ENCODE assay signal across 12 cellular contexts in the genomic region with DNA sequence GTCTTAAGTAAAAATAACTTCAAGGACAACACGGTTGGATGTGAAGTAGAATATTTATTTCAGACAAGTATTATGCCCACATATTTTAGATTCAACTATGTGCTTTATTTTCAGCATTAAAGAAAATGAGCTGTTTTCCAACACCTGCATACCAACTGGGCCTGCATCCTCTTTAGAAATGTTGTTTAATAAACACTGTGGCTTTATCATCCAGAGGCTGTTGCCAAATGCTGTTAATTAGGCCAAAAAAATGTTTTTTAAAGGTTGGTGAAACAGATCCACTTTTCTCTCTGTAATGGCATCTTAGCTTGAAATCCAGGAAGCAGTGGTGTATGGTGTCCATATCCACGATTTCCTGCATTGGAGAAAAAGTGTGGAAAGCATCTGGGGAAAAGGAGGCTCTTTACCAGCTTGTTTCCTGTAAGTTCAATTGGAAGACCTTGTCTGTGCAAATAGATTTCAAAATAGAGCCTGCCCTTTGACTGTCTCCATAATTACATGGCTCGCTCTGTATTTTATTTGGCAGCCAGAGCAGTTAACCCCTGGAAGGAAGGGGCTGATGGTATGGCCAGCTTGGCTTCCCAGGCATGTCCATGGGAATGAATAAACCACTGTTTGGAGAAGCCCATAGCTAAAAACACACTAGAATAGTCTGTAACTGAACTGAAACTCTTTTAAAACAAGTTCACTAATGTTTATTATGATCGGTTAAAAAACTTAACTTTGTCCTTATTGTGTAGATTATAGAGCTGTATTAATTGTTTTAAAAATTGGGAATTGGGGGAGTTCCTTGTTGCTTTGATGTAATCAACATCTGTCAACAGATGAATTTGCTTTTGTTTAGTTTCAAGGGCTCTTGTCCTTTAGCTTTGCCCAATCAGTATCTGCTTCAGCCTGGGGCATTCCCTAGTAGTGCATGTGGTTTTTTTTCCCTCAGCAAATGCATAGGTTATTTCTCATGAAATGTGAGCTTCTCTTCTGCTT. TPM values are rescaled to one million over a fixed set of nuclear protein-coding genes. Genes with fewer than 3 reads are reported as not detected.
A peak's percentile ranks its signal among the peaks of the same experiment; 100 is the strongest.
DNase-seq lines count a peak whose midpoint lies in the region; ATAC-seq and TF ChIP-seq lines count a peak whose summit lies in the region.
"Had no signal": no experiment of that assay in that cellular context is flagged by ENCODE, and none has a peak within 500 bp of the region (broad histone marks: within the 10 kb centered on the region; RNA-seq: fewer than 3 reads in every experiment).

No MANE protein-coding gene starts in this region.

- H3K27ac Mint-ChIP-seq in MCF 10A (ENCODE audit: low read depth, unreplicated experiment): no peak overlapping the region

- H3F3A ChIP-seq in PC-9 (ENCODE audit: insufficient read depth, low read depth): no peaks in the 10 kb centered on the region

- ATAC-seq in omental fat pad (ENCODE audit: low FRiP score): no peak

- BruUV-seq in MCF 10A (replicated peaks; lab: Mats Ljungman, UMichigan) (no TSS peak), PC-9 (replicated peaks; lab: Mats Ljungman, UMichigan) (no TSS peak)

- no peak overlapping the region for H3K4me2 ChIP-seq in PC-9
- H3K4me2 ChIP-seq: smooth muscle cell had no signal

- H3K9me2 ChIP-seq in PC-9 (ENCODE audit: insufficient read depth): no peaks in the 10 kb centered on the region

- CTCF ChIA-PET in MCF 10A (lab: Yijun Ruan, JAX): interaction anchor here (0.6 to 1.3 kb wide), 4 partner anchors 15 to 1178 kb away, joined by 3 read pairs; no protein-coding TSS in a partner anchor
- CTCF ChIA-PET in PC-9 (lab: Charles Lee): interaction anchor here (0.5 to 0.6 kb wide), 3 partner anchors 103 to 472 kb away, joined by 3 to 4 read pairs (median 3); no protein-coding TSS in a partner anchor

- no peaks in the 10 kb centered on the region for H3K79me2 ChIP-seq in PC-9 (ENCODE audit: low read depth)

- H3K4me3 Mint-ChIP-seq in MCF 10A (ENCODE audit: unreplicated experiment): no peak overlapping the region

- H3K27ac ChIP-seq in breast epithelium (no peak overlapping the region), PC-9 (no peak overlapping the region)

- H3K36me3 Mint-ChIP-seq in MCF 10A (ENCODE audit: insufficient read depth, unreplicated experiment): no peaks in the 10 kb centered on the region

- no peaks in the 10 kb centered on the region for H3K27me3 ChIP-seq in breast epithelium
- no peaks in the 10 kb centered on the region for H3K27me3 ChIP-seq in PC-9 (ENCODE audit: insufficient read depth, low read depth)

- H3K9me3 Mint-ChIP-seq in MCF 10A (ENCODE audit: unreplicated experiment): no peaks in the 10 kb centered on the region

- in situ Hi-C loops in KBM-7 (cut with MboI; ENCODE audit: low pct_unique_long_range_greater_than_20kb, low sequenced_read_pairs): no loop called here

- no peak overlapping the region for H2AFZ ChIP-seq in PC-9

- no peaks in the 10 kb centered on the region for H4K20me1 ChIP-seq in PC-9 (ENCODE audit: insufficient read depth)

- TF ChIP-seq CTCF in MCF 10A (IDR thresholded peaks at IDR 0.05; ENCODE audit: unreplicated experiment): no peak
- no peak for TF ChIP-seq CTCF in breast epithelium (IDR thresholded peaks at IDR 0.05)
- TF ChIP-seq CTCF in PC-9 (conservative IDR thresholded peaks at IDR 0.05): no peak
- no peak for TF ChIP-seq CTCF in omental fat pad (IDR thresholded peaks at IDR 0.05)

- TF ChIP-seq POLR2A in breast epithelium (IDR thresholded peaks at IDR 0.05): no peak

- H3K36me3 ChIP-seq in breast epithelium: no peaks in the 10 kb centered on the region
- no peaks in the 10 kb centered on the region for H3K36me3 ChIP-seq in PC-9 (ENCODE audit: low read depth)

- DNase-seq in MCF 10A (ENCODE audit: unreplicated experiment) (peak; percentile 17), breast epithelium (ENCODE audit: low spot score in 2 of 2) (no peak), NCI-H748 treated with DMSO at 0.1 percent for 48 hours (lab: John Stamatoyannopoulos, UW) (peak; percentile 49), fibroblast of gingiva (ENCODE audit: low read depth) (peak; percentile 78), KBM-7 (no peak), PC-9 (no peak), omental fat pad (ENCODE audit: low spot score) (no peak), NK-92 (lab: John Stamatoyannopoulos, UW; ENCODE audit: unreplicated experiment) (no peak)
- DNase-seq: activated CD4-positive, alpha-beta T cell treated with anti-CD3 and anti-CD28 coated beads for 48 hours; stimulated activated naive CD4-positive, alpha-beta T cell treated with Interleukin-2 at 50 U/mL for 16 hours had no signal

- intact Hi-C loops in MCF 10A (cut with micrococcal nuclease) (no loop called here), breast epithelium (cut with DNase I; ENCODE audit: low total_unique reads) (no loop called here), PC-9 (cut with micrococcal nuclease; ENCODE audit: unreplicated experiment) (no loop called here)

- POLR2A ChIA-PET in MCF 10A (lab: Yijun Ruan, JAX): interaction anchor here (0.6 to 2.2 kb wide), 9 partner anchors 8 to 1973 kb away, joined by 3 to 8 read pairs (median 4); a partner anchor contains a TSS
- POLR2A ChIA-PET in PC-9 (lab: Charles Lee; ENCODE audit: unreplicated experiment): no interaction called here

- H3K9me3 ChIP-seq in breast epithelium (no peaks in the 10 kb centered on the region), PC-9 (ENCODE audit: insufficient read depth, low read depth) (no peaks in the 10 kb centered on the region)

- H3K4me1 Mint-ChIP-seq in MCF 10A (ENCODE audit: insufficient read depth, unreplicated experiment): no peaks in the 10 kb centered on the region

- H3K27me3 Mint-ChIP-seq in MCF 10A (ENCODE audit: insufficient read depth, unreplicated experiment): no peaks in the 10 kb centered on the region

- H3K4me3 ChIP-seq in breast epithelium (no peak overlapping the region), PC-9 (no peak overlapping the region)
- H3K4me3 ChIP-seq: lung, smooth muscle cell had no signal

- H3K4me1 ChIP-seq in breast epithelium (no peaks in the 10 kb centered on the region), PC-9 (replicated peaks; ENCODE audit: insufficient read depth) (no peaks in the 10 kb centered on the region)

RNA-seq across cellular contexts. Expression of a gene that starts 33.0 kb away (rescaled TPM):
- total RNA-seq in MCF 10A (2022) (0.77 and 0.81 TPM in 2 replicates), breast epithelium (under 1 TPM in 1 of 3 donors, not detected in 2; 0.29 TPM), PC-9 (2021) (0.87 TPM in 1 of 2 replicates, not detected in the other), omental fat pad (under 1 TPM in 1 of 4 donors, not detected in 3; 0.09 TPM)
- total RNA-seq: lung had no signal

RNA-seq across cellular contexts. Expression of a gene that starts 50.4 kb away (rescaled TPM):
- 1.1 and 1.9 TPM in 2 replicates for total RNA-seq in MCF 10A (2022)
- total RNA-seq in breast epithelium: under 1 TPM in 1 of 3 donors, not detected in 2; 0.44 TPM
- total RNA-seq in PC-9 (2021): 0.65 and 0.76 TPM in 2 replicates
- total RNA-seq in omental fat pad: not detected

RNA-seq across cellular contexts. Expression of a gene that starts 52.5 kb away (rescaled TPM):
- total RNA-seq in MCF 10A (2022) (9.3 and 9.8 TPM in 2 replicates), breast epithelium (10 to 100 TPM in 1 of 3 donors, 1 to 10 TPM in 2; 6.2 to 12.5 (median 7.8) TPM), PC-9 (2021) (21.5 and 32.4 TPM in 2 replicates), omental fat pad (1 to 10 TPM; 5.4 to 9.6 (median 8.5) TPM)

Comparison
In these comparisons a context has a peak if more than half of its experiments do, and no peak if none do; other contexts are left out.
1. DNase-seq: peak in MCF 10A (single experiment), NCI-H748 treated with DMSO at 0.1 percent for 48 hours (single experiment) and fibroblast of gingiva (single experiment); none in breast epithelium (0 of 2), KBM-7 (single experiment), PC-9 (0 of 2), omental fat pad (single experiment) and NK-92 (single experiment).